Comparison of ENCODE assay signal across 8 cellular contexts in genomic region chr17:17921192-17922082, GRCh38. TPM values are rescaled to one million over a fixed set of nuclear protein-coding genes. Genes with fewer than 3 reads are reported as not detected.
DNase-seq lines count a peak whose midpoint lies in the region; ATAC-seq and TF ChIP-seq lines count a peak whose summit lies in the region.

No MANE protein-coding gene starts in this region.

- no peak for DNase-seq in activated T-cell treated with anti-CD3 and anti-CD28 coated beads, Interleukin-2, amount 50 U/mL, for 72 hours
- no peak for DNase-seq in activated T-cell treated with anti-CD3 and anti-CD28 coated beads for 4 hours
- no peak for DNase-seq in immature natural killer cell
- DNase-seq in stimulated activated effector memory CD8-positive, alpha-beta T cell treated with anti-CD3 and anti-CD28 coated beads, Interleukin-12 subunit alpha, Interleukin-12 subunit beta, amount 100 ng/mL, for 72 hours (ENCODE audit: low spot score in 2 of 2) = no peak
- DNase-seq in NCI-H1092 (lab: John Stamatoyannopoulos, UW) = no peak
- DNase-seq in NCI-H1105 (lab: John Stamatoyannopoulos, UW) = no peak
- DNase-seq in central memory CD4-positive, alpha-beta T cell = no peak

- H3K4me1 Mint-ChIP-seq in activated T-cell treated with anti-CD3 and anti-CD28 coated beads, Interleukin-2, amount 50 U/mL, for 72 hours (ENCODE audit: low read depth) = peaks cover 20% of the 10 kb centered on the region
- peaks cover 50% of the 10 kb centered on the region for H3K4me1 Mint-ChIP-seq in brain
- peaks cover 13 to 15% of the 10 kb centered on the region in 2 donors for H3K4me1 Mint-ChIP-seq in immature natural killer cell
- peaks cover 21% of the 10 kb centered on the region for H3K4me1 Mint-ChIP-seq in stimulated activated effector memory CD8-positive, alpha-beta T cell treated with anti-CD3 and anti-CD28 coated beads, Interleukin-12 subunit alpha, Interleukin-12 subunit beta, amount 100 ng/mL, for 72 hours

- TF ChIP-seq CTCF in brain (conservative IDR thresholded peaks at IDR 0.05) = no peak

- H3K27me3 Mint-ChIP-seq in activated T-cell treated with anti-CD3 and anti-CD28 coated beads, Interleukin-2, amount 50 U/mL, for 72 hours (ENCODE audit: low read depth) = no peaks in the 10 kb centered on the region
- peaks cover 4% of the 10 kb centered on the region for H3K27me3 Mint-ChIP-seq in brain
- no peaks in the 10 kb centered on the region for H3K27me3 Mint-ChIP-seq in immature natural killer cell (ENCODE audit: low read depth in 3 of 3)

- no peaks in the 10 kb centered on the region for H3K36me3 Mint-ChIP-seq in activated T-cell treated with anti-CD3 and anti-CD28 coated beads, Interleukin-2, amount 50 U/mL, for 72 hours (ENCODE audit: insufficient read depth in 2 of 2)
- H3K36me3 Mint-ChIP-seq in brain (peaks cover 14% of the 10 kb centered on the region), immature natural killer cell (no peaks in the 10 kb centered on the region)
- H3K36me3 Mint-ChIP-seq in stimulated activated effector memory CD8-positive, alpha-beta T cell treated with anti-CD3 and anti-CD28 coated beads, Interleukin-12 subunit alpha, Interleukin-12 subunit beta, amount 100 ng/mL, for 72 hours = no peaks in the 10 kb centered on the region

- no peak for ATAC-seq in activated T-cell treated with anti-CD3 and anti-CD28 coated beads, Interleukin-2, amount 50 U/mL, for 72 hours (replicated peaks in 1 of 2)
- ATAC-seq in stimulated activated effector memory CD8-positive, alpha-beta T cell treated with anti-CD3 and anti-CD28 coated beads, Interleukin-12 subunit alpha, Interleukin-12 subunit beta, amount 100 ng/mL, for 72 hours = no peak

- no peak overlapping the region for H3K4me3 Mint-ChIP-seq in activated T-cell treated with anti-CD3 and anti-CD28 coated beads, Interleukin-2, amount 50 U/mL, for 72 hours
- peak overlapping the region; percentile 6 to 65 (median 44) for H3K4me3 Mint-ChIP-seq in brain
- H3K4me3 Mint-ChIP-seq in immature natural killer cell = no peak overlapping the region
- H3K4me3 Mint-ChIP-seq in stimulated activated effector memory CD8-positive, alpha-beta T cell treated with anti-CD3 and anti-CD28 coated beads, Interleukin-12 subunit alpha, Interleukin-12 subunit beta, amount 100 ng/mL, for 72 hours = no peak overlapping the region

- H3K9me3 Mint-ChIP-seq in activated T-cell treated with anti-CD3 and anti-CD28 coated beads, Interleukin-2, amount 50 U/mL, for 72 hours = no peaks in the 10 kb centered on the region
- H3K9me3 Mint-ChIP-seq in brain (peaks cover 0 to 6% (median 3%) of the 10 kb centered on the region in 5 experiments), immature natural killer cell (no peaks in the 10 kb centered on the region)
- no peaks in the 10 kb centered on the region for H3K9me3 Mint-ChIP-seq in stimulated activated effector memory CD8-positive, alpha-beta T cell treated with anti-CD3 and anti-CD28 coated beads, Interleukin-12 subunit alpha, Interleukin-12 subunit beta, amount 100 ng/mL, for 72 hours

- peak overlapping the region; percentile 41 for H3K27ac Mint-ChIP-seq in activated T-cell treated with anti-CD3 and anti-CD28 coated beads, Interleukin-2, amount 50 U/mL, for 72 hours
- H3K27ac Mint-ChIP-seq in brain = peak overlapping the region; percentile 79 to 98 (median 93)
- peak overlapping the region in 4 of 6 donors; percentile 50 to 74 (median 70) for H3K27ac Mint-ChIP-seq in immature natural killer cell
- H3K27ac Mint-ChIP-seq in stimulated activated effector memory CD8-positive, alpha-beta T cell treated with anti-CD3 and anti-CD28 coated beads, Interleukin-12 subunit alpha, Interleukin-12 subunit beta, amount 100 ng/mL, for 72 hours = peak overlapping the region; percentile 85

RNA-seq across cellular contexts. Expression of gene TOM1L2, which starts 50.8 kb away (rescaled TPM):
- 10 to 100 TPM; 23.7 to 26.9 TPM for total RNA-seq in activated T-cell treated with anti-CD3 and anti-CD28 coated beads, Interleukin-2, amount 50 U/mL, for 72 hours
- polyA plus RNA-seq in brain (ENCODE audit: insufficient read depth, low read depth, low replicate concordance) (59.9 TPM), immature natural killer cell (1 to 10 TPM; 1.9 to 6.1 (median 4.2) TPM)

RNA-seq across cellular contexts. Expression of gene DRC3, which starts 51.2 kb away (rescaled TPM):
- total RNA-seq in activated T-cell treated with anti-CD3 and anti-CD28 coated beads, Interleukin-2, amount 50 U/mL, for 72 hours = under 1 TPM; 0.39 to 0.43 TPM
- polyA plus RNA-seq in brain (ENCODE audit: insufficient read depth, low read depth, low replicate concordance) (7.1 TPM), immature natural killer cell (1 to 10 TPM in 1 of 3 donors, under 1 TPM in 1, not detected in 1; 0.52 to 2.1 TPM)

Comparison
In these comparisons a context has a peak if more than half of its experiments do, and no peak if none do; other contexts are left out.
1. H3K27ac Mint-ChIP-seq: peak in every context shown above with its lines; median percentile 93 in brain; 85 in stimulated activated effector memory CD8-positive, alpha-beta T cell treated with anti-CD3 and anti-CD28 coated beads, Interleukin-12 subunit alpha, Interleukin-12 subunit beta, amount 100 ng/mL, for 72 hours; 70 in immature natural killer cell; 41 in activated T-cell treated with anti-CD3 and anti-CD28 coated beads, Interleukin-2, amount 50 U/mL, for 72 hours.
2. H3K4me3 Mint-ChIP-seq: peak in brain (5 of 5); none in activated T-cell treated with anti-CD3 and anti-CD28 coated beads, Interleukin-2, amount 50 U/mL, for 72 hours (0 of 2), immature natural killer cell (0 of 5) and stimulated activated effector memory CD8-positive, alpha-beta T cell treated with anti-CD3 and anti-CD28 coated beads, Interleukin-12 subunit alpha, Interleukin-12 subunit beta, amount 100 ng/mL, for 72 hours (single experiment).